Comparison of ENCODE assay signal across 10 cellular contexts in the genomic region with DNA sequence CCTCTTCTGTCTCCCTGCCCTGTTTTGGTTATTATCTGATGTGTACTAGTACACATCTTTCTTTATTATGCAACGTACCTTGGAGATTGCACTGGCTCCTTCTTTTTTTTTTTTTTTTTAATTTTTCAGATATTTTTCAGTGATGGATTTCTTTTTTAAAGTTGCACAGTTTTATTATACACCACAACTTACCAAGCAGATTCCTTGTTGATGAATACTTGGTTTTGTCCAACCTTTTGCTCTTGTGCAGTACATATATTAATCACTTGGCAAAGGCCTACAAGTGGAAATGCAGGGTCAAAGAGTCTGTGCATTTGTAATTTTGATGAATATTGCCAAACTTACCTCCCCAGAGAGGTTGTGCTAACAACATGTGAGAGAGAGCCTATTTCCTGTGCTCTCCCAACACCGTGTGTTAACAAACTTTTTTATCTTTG. TPM values are rescaled to one million over a fixed set of nuclear protein-coding genes. Genes with fewer than 3 reads are reported as not detected.
DNase-seq lines count a peak whose midpoint lies in the region; ATAC-seq and TF ChIP-seq lines count a peak whose summit lies in the region.
"Had no signal": no experiment of that assay in that cellular context is flagged by ENCODE, and none has a peak within 500 bp of the region (broad histone marks: within the 10 kb centered on the region; RNA-seq: fewer than 3 reads in every experiment).

No MANE protein-coding gene starts in this region.

- H3K4me3 Mint-ChIP-seq in dendritic cell treated with granulocyte-macrophage colony-stimulating factor and Interleukin-4, amounts not matched to agents 40 ng/mL and 50 ng/mL, for 4 days = no peak overlapping the region
- no peak overlapping the region for H3K4me3 Mint-ChIP-seq in osteocyte (ENCODE audit: unreplicated experiment)

- H3K9me3 ChIP-seq in BLaER1 treated with 17β-estradiol and CSF1 and Interleukin-3, amounts not matched to agents 10 nM and 100 nM (replicated peaks in 1 of 11) = peaks cover 2 to 14% (median 3%) of the 10 kb centered on the region in 11 experiments; a peak in 15 of 22 replicates
- no peaks in the 10 kb centered on the region for H3K9me3 ChIP-seq in WERI-Rb-1 (ENCODE audit: severe bottlenecking)

- H3K9ac ChIP-seq in BLaER1 treated with 17β-estradiol and CSF1 and Interleukin-3, amounts not matched to agents 10 nM and 100 nM = peak overlapping the region in 8 of 11 experiments; percentile 12 to 66 (median 49); a peak in 11 of 22 replicates
- H3K9ac ChIP-seq: KMS-11 had no signal

- DNase-seq in NOMO-1 (lab: John Stamatoyannopoulos, UW; ENCODE audit: unreplicated experiment in 2 of 2) (peak; percentile 35 to 50), osteocyte (ENCODE audit: extremely low spot score, unreplicated experiment) (no peak), WERI-Rb-1 (no peak), NCI-H2081 (lab: John Stamatoyannopoulos, UW) (no peak)
- DNase-seq: Calu3 had no signal

- ATAC-seq in HG03571 (IDR thresholded peaks at IDR 0.05; ENCODE audit: unreplicated experiment) = no peak
- ATAC-seq in HG02973 (IDR thresholded peaks at IDR 0.05; ENCODE audit: unreplicated experiment) = no peak

- no peaks in the 10 kb centered on the region for H3K36me3 Mint-ChIP-seq in dendritic cell treated with granulocyte-macrophage colony-stimulating factor and Interleukin-4, amounts not matched to agents 40 ng/mL and 50 ng/mL, for 4 days (ENCODE audit: low read depth)
- no peaks in the 10 kb centered on the region for H3K36me3 Mint-ChIP-seq in osteocyte (ENCODE audit: unreplicated experiment)

- H4K20me1 ChIP-seq in BLaER1 treated with 17β-estradiol and CSF1 and Interleukin-3, amounts not matched to agents 10 nM and 100 nM = no peaks in the 10 kb centered on the region

- H3K27ac Mint-ChIP-seq in dendritic cell treated with granulocyte-macrophage colony-stimulating factor and Interleukin-4, amounts not matched to agents 40 ng/mL and 50 ng/mL, for 4 days = peak overlapping the region; percentile 88
- H3K27ac Mint-ChIP-seq in osteocyte (ENCODE audit: unreplicated experiment) = peak overlapping the region; percentile 92

- TF ChIP-seq CTCF in osteocyte (IDR thresholded peaks at IDR 0.05) = no peak
- TF ChIP-seq CTCF in WERI-Rb-1 (IDR thresholded peaks at IDR 0.05; ENCODE audit: low read depth, low read length) = no peak

- H3K4me1 ChIP-seq in BLaER1 treated with 17β-estradiol and CSF1 and Interleukin-3, amounts not matched to agents 10 nM and 100 nM = peaks cover 63 to 100% (median 97%) of the 10 kb centered on the region in 10 experiments

- no peaks in the 10 kb centered on the region for H3K36me3 ChIP-seq in BLaER1 treated with 17β-estradiol and CSF1 and Interleukin-3, amounts not matched to agents 10 nM and 100 nM
- no peaks in the 10 kb centered on the region for H3K36me3 ChIP-seq in WERI-Rb-1

- H3K4me1 Mint-ChIP-seq in dendritic cell treated with granulocyte-macrophage colony-stimulating factor and Interleukin-4, amounts not matched to agents 40 ng/mL and 50 ng/mL, for 4 days (ENCODE audit: low read depth) = peaks cover 90% of the 10 kb centered on the region
- peaks cover 57% of the 10 kb centered on the region for H3K4me1 Mint-ChIP-seq in osteocyte (ENCODE audit: unreplicated experiment)

- peak overlapping the region in 10 of 11 experiments; percentile 63 to 80 (median 78); a peak in 19 of 22 replicates for H3K27ac ChIP-seq in BLaER1 treated with 17β-estradiol and CSF1 and Interleukin-3, amounts not matched to agents 10 nM and 100 nM
- no peak overlapping the region for H3K27ac ChIP-seq in WERI-Rb-1
- H3K27ac ChIP-seq: KMS-11 had no signal

- no peaks in the 10 kb centered on the region for H3K27me3 ChIP-seq in BLaER1 treated with 17β-estradiol and CSF1 and Interleukin-3, amounts not matched to agents 10 nM and 100 nM
- H3K27me3 ChIP-seq in WERI-Rb-1 (ENCODE audit: insufficient read depth, low read depth, severe bottlenecking) = no peaks in the 10 kb centered on the region

- H3K4me2 ChIP-seq in BLaER1 treated with 17β-estradiol and CSF1 and Interleukin-3, amounts not matched to agents 10 nM and 100 nM = peak overlapping the region; percentile 72 to 94 (median 84)
- H3K4me2 ChIP-seq: KMS-11 had no signal

- H3K9me3 Mint-ChIP-seq in dendritic cell treated with granulocyte-macrophage colony-stimulating factor and Interleukin-4, amounts not matched to agents 40 ng/mL and 50 ng/mL, for 4 days = no peaks in the 10 kb centered on the region
- no peaks in the 10 kb centered on the region for H3K9me3 Mint-ChIP-seq in osteocyte (ENCODE audit: unreplicated experiment)

- H3K4me3 ChIP-seq in BLaER1 treated with 17β-estradiol and CSF1 and Interleukin-3, amounts not matched to agents 10 nM and 100 nM = no peak overlapping the region
- no peak overlapping the region for H3K4me3 ChIP-seq in WERI-Rb-1 (ENCODE audit: low read depth, low read length)

- intact Hi-C loops in dendritic cell treated with granulocyte-macrophage colony-stimulating factor and Interleukin-4, amounts not matched to agents 40 ng/mL and 50 ng/mL, for 4 days (cut with micrococcal nuclease) = no loop called here

- H3K27me3 Mint-ChIP-seq in dendritic cell treated with granulocyte-macrophage colony-stimulating factor and Interleukin-4, amounts not matched to agents 40 ng/mL and 50 ng/mL, for 4 days = no peaks in the 10 kb centered on the region
- H3K27me3 Mint-ChIP-seq in osteocyte (ENCODE audit: unreplicated experiment) = no peaks in the 10 kb centered on the region

RNA-seq across cellular contexts. Expression of a gene that starts 50.1 kb away (rescaled TPM):
- 17.5 and 18.5 TPM in 2 replicates for total RNA-seq in osteocyte

Comparison
In these comparisons a context has a peak if more than half of its experiments do, and no peak if none do; other contexts are left out.
1. DNase-seq: peak in NOMO-1 (2 of 2); none in osteocyte (single experiment), WERI-Rb-1 (single experiment) and NCI-H2081 (0 of 2).